ENCODE assay signal across 28 cellular contexts in the genomic region with DNA sequence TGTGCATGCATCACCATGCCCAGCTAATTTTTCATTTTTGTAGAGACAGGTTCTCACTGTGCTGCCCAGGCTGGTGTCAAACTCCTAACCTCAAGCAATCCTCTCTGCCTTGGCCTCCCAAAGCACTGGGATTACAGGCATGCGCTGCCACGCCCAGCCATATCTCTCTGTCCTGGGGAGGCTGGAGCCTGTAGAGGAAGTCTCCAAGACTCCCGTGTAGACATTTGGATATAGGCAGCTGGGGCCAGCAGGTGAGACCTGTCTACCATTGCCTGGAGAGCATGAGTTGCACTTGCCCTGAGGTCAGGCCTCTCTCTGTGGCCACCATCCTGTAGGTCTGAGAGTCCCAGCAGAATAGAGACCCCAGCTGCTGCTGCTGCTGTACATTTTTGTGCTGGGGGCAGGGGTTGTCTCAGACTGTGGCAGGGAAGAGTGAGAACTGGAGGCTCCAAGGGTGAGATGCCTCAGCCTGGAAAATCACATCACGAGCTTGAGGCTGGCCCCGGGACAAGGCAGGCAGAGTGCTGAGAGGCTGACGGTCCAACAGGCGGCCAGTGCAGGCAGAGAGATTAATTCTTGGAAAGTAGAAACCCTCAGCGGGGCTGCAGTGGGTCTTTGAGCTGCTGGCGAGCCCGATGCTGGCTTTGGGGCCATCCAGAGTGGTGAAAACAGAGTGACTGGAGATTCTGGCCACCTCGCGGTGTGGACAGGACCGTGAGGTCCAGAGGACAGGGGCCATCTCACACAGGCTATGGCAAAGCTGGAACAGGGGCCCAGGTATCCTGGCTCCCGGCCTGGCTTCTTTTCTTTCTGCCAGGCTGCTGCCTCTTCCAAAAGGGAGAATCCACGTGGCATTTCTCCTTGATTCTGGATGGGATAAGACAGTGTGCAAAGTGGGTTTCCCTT.
DNase-seq lines count a peak whose midpoint lies in the region; ATAC-seq, FAIRE-seq and TF ChIP-seq lines count a peak whose summit lies in the region.
"Had no signal": no experiment of that assay in that cellular context is flagged by ENCODE, and none has a peak within 500 bp of the region (broad histone marks: within the 10 kb centered on the region; RNA-seq: fewer than 3 reads in every experiment).

No MANE protein-coding gene starts in this region.

- no peaks in the 10 kb centered on the region for H3K36me3 ChIP-seq in ascending aorta
- H3K36me3 ChIP-seq in prostate gland, result no peaks in the 10 kb centered on the region
- H3K36me3 ChIP-seq: BE2C, stomach, transverse colon had no signal

- H3K4me2 ChIP-seq in A549, result no peak overlapping the region

- TF ChIP-seq EP300 in A549 (IDR thresholded peaks at IDR 0.05), result no peak

- H3K9me3 ChIP-seq in A549 (peaks cover 10% of the 10 kb centered on the region; the same call in 2 of the 3 replicates), ascending aorta (peaks cover 0 to 9% of the 10 kb centered on the region in 2 donors), prostate gland (no peaks in the 10 kb centered on the region)
- H3K9me3 ChIP-seq: BE2C had no signal

- TF ChIP-seq POLR2A in A549 (IDR thresholded peaks at IDR 0.05; ENCODE audit: low read length) (no peak), prostate gland (IDR thresholded peaks at IDR 0.05) (no peak)

- no peak overlapping the region for H3K4me3 Mint-ChIP-seq in osteocyte (ENCODE audit: unreplicated experiment)
- H3K4me3 Mint-ChIP-seq: activated CD4-positive, alpha-beta memory T cell treated with anti-CD3 and anti-CD28 coated beads for 36 hours; activated T-helper 17 cell treated with anti-CD3 and anti-CD28 coated beads, Interleukin-2, amount 50 U/mL, for 72 hours; CD8-positive, alpha-beta memory T cell; H9; IgD-negative memory B cell; T-helper 17 cell had no signal

- H3K4me3 ChIP-seq in A549 (no peak overlapping the region), ascending aorta (no peak overlapping the region), foreskin fibroblast (ENCODE audit: low read depth in 1 of 2, low read length in 2 of 2) (no peak overlapping the region), prostate gland (no peak overlapping the region)
- H3K4me3 ChIP-seq: psoas muscle, stomach, transverse colon had no signal

- H3K27ac ChIP-seq in A549, result no peak overlapping the region
- peak overlapping the region; percentile 15 to 26 for H3K27ac ChIP-seq in ascending aorta
- no peak overlapping the region for H3K27ac ChIP-seq in prostate gland
- H3K27ac ChIP-seq: psoas muscle, stomach, transverse colon had no signal

- FAIRE-seq in A549 (lab: Jason Lieb, UNC), result no peak

- peaks cover 13% of the 10 kb centered on the region for H3K4me1 Mint-ChIP-seq in osteocyte (ENCODE audit: unreplicated experiment)
- H3K4me1 Mint-ChIP-seq: activated T-helper 17 cell treated with anti-CD3 and anti-CD28 coated beads, Interleukin-2, amount 50 U/mL, for 72 hours; CD8-positive, alpha-beta memory T cell; T-helper 17 cell had no signal

- TF ChIP-seq CTCF in A549 (IDR thresholded peaks at IDR 0.05), result no peak
- TF ChIP-seq CTCF in ascending aorta (IDR thresholded peaks at IDR 0.05), result peak in 1 of 3 experiments; percentile 5
- TF ChIP-seq CTCF in osteocyte (IDR thresholded peaks at IDR 0.05), result no peak
- TF ChIP-seq CTCF in foreskin fibroblast (IDR thresholded peaks at IDR 0.05; ENCODE audit: low read depth, low read length), result no peak
- no peak for TF ChIP-seq CTCF in prostate gland (IDR thresholded peaks at IDR 0.05)

- WGBS in A549 (ENCODE audit: missing lambda C conversion rate), result 58% methylated on average over 15 of the region's 15 CpGs
- 61% methylated on average over 15 of the region's 15 CpGs for WGBS in prostate gland

- DNase-seq in A549 (ENCODE audit: low read depth in 1 of 2, low spot score in 1 of 2), result no peak
- DNase-seq in ascending aorta (ENCODE audit: low spot score in 2 of 2), result no peak
- DNase-seq in iPS-NIHi7 (ENCODE audit: extremely low spot score), result peak; percentile 10
- peak; percentile 79 for DNase-seq in osteocyte (ENCODE audit: extremely low spot score, unreplicated experiment)
- DNase-seq in foreskin fibroblast, result no peak
- no peak for DNase-seq in prostate gland (ENCODE audit: low spot score)
- DNase-seq in NCI-H146 treated with DMSO at 0.1 percent for 48 hours (lab: John Stamatoyannopoulos, UW; ENCODE audit: unreplicated experiment), result no peak
- no peak for DNase-seq in SKM-1 (lab: John Stamatoyannopoulos, UW; ENCODE audit: unreplicated experiment)
- DNase-seq: activated CD4-positive, alpha-beta memory T cell treated with anti-CD3 and anti-CD28 coated beads for 36 hours; CD8-positive, alpha-beta memory T cell; cortex of kidney; DMS153; foreskin melanocyte; H9; NCI-H1092 treated with DMSO at 0.1 percent for 48 hours; NCI-H187 treated with DMSO at 0.1 percent for 48 hours; NCI-H2171 treated with DMSO at 0.1 percent for 48 hours; NCI-H524 treated with DMSO at 0.1 percent for 48 hours; psoas muscle; stomach; T-helper 17 cell; transverse colon had no signal

- H3K4me1 ChIP-seq in A549, result no peaks in the 10 kb centered on the region
- H3K4me1 ChIP-seq in ascending aorta, result peaks cover 0 to 3% of the 10 kb centered on the region in 2 donors
- H3K4me1 ChIP-seq in prostate gland (replicated peaks), result no peaks in the 10 kb centered on the region
- H3K4me1 ChIP-seq: BE2C, psoas muscle, transverse colon had no signal

- POLR2A ChIA-PET in A549 (lab: Yijun Ruan, JAX), result no interaction called here

- no peaks in the 10 kb centered on the region for H3K36me3 Mint-ChIP-seq in osteocyte (ENCODE audit: unreplicated experiment)
- H3K36me3 Mint-ChIP-seq: activated CD4-positive, alpha-beta memory T cell treated with anti-CD3 and anti-CD28 coated beads for 36 hours; activated naive CD4-positive, alpha-beta T cell treated with anti-CD3 and anti-CD28 coated beads, Interleukin-2, amount 50 U/mL, for 72 hours; CD8-positive, alpha-beta memory T cell had no signal

- TF ChIP-seq RAD21 in A549 (conservative IDR thresholded peaks at IDR 0.05 in 1 of 2, IDR thresholded peaks at IDR 0.05 in 1 of 2), result no peak

- CTCF ChIA-PET in A549 (lab: Yijun Ruan, JAX), result interaction anchor here (0.5 to 1.0 kb wide), 2 partner anchors 13 to 46 kb away, joined by 3 read pairs; no protein-coding TSS in a partner anchor

- intact Hi-C loops in ascending aorta (cut with DNase I) (no loop called here), prostate gland (cut with DNase I) (no loop called here)

- no peaks in the 10 kb centered on the region for H3K27me3 ChIP-seq in ascending aorta
- H3K27me3 ChIP-seq in prostate gland (replicated peaks; ENCODE audit: insufficient read depth), result no peaks in the 10 kb centered on the region
- H3K27me3 ChIP-seq: BE2C, stomach, transverse colon had no signal

- peaks cover 10% of the 10 kb centered on the region for H3K27me3 Mint-ChIP-seq in osteocyte (ENCODE audit: unreplicated experiment)

- ATAC-seq in A549, result peak; percentile 28 to 64; a peak in 5 of 6 replicates
- ATAC-seq: activated CD4-positive, CD25-positive, alpha-beta regulatory T cell treated with anti-CD3 and anti-CD28 coated beads, Interleukin-2, amount 50 U/mL, for 24 hours; activated naive CD4-positive, alpha-beta T cell treated with anti-CD3 and anti-CD28 coated beads, Interleukin-2, amount 50 U/mL, for 72 hours; activated T-helper 17 cell treated with anti-CD3 and anti-CD28 coated beads, Interleukin-2, amount 50 U/mL, for 72 hours; esophagus mucosa; T-helper 17 cell had no signal

- no peak overlapping the region for H3K27ac Mint-ChIP-seq in osteocyte (ENCODE audit: unreplicated experiment)
- H3K27ac Mint-ChIP-seq: activated CD4-positive, alpha-beta memory T cell treated with anti-CD3 and anti-CD28 coated beads for 36 hours; activated naive CD4-positive, alpha-beta T cell treated with anti-CD3 and anti-CD28 coated beads, Interleukin-2, amount 50 U/mL, for 72 hours; activated T-helper 17 cell treated with anti-CD3 and anti-CD28 coated beads, Interleukin-2, amount 50 U/mL, for 72 hours; CD8-positive, alpha-beta memory T cell; IgD-negative memory B cell; T-helper 17 cell had no signal

- H3K9me3 Mint-ChIP-seq in osteocyte (ENCODE audit: unreplicated experiment), result no peaks in the 10 kb centered on the region
- H3K9me3 Mint-ChIP-seq: activated CD4-positive, alpha-beta memory T cell treated with anti-CD3 and anti-CD28 coated beads for 36 hours; activated naive CD4-positive, alpha-beta T cell treated with anti-CD3 and anti-CD28 coated beads, Interleukin-2, amount 50 U/mL, for 72 hours; activated T-helper 17 cell treated with anti-CD3 and anti-CD28 coated beads, Interleukin-2, amount 50 U/mL, for 72 hours; H9 had no signal

TF ChIP-seq in A549, 52 proteins besides CTCF, POLR2A, EP300 and RAD21:
- TF ChIP-seq, protein P1, sequence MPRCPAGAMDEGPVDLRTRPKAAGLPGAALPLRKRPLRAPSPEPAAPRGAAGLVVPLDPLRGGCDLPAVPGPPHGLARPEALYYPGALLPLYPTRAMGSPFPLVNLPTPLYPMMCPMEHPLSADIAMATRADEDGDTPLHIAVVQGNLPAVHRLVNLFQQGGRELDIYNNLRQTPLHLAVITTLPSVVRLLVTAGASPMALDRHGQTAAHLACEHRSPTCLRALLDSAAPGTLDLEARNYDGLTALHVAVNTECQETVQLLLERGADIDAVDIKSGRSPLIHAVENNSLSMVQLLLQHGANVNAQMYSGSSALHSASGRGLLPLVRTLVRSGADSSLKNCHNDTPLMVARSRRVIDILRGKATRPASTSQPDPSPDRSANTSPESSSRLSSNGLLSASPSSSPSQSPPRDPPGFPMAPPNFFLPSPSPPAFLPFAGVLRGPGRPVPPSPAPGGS (IDR thresholded peaks at IDR 0.05), result no peak
- no peak for TF ChIP-seq CBX2 (IDR thresholded peaks at IDR 0.05; ENCODE audit: borderline replicate concordance, low read depth)
- no peak for TF ChIP-seq KDM1A (IDR thresholded peaks at IDR 0.05; ENCODE audit: low read depth)
- no peak for TF ChIP-seq CHD2 (IDR thresholded peaks at IDR 0.05; ENCODE audit: low read length, partially characterized antibody)
- no peak for TF ChIP-seq HOXB5 (CRISPR knock-in tag; IDR thresholded peaks at IDR 0.05)
- no peak for TF ChIP-seq RFX5 (IDR thresholded peaks at IDR 0.05)
- no peak for TF ChIP-seq FOSB (CRISPR knock-in tag; IDR thresholded peaks at IDR 0.05)
- TF ChIP-seq POLR2AphosphoS2 (conservative IDR thresholded peaks at IDR 0.05; ENCODE audit: low read length), result no peak
- TF ChIP-seq SREBF2 (IDR thresholded peaks at IDR 0.05), result no peak
- TF ChIP-seq NPAS2 (CRISPR knock-in tag; IDR thresholded peaks at IDR 0.05; ENCODE audit: borderline replicate concordance), result no peak
- TF ChIP-seq, protein P2, sequence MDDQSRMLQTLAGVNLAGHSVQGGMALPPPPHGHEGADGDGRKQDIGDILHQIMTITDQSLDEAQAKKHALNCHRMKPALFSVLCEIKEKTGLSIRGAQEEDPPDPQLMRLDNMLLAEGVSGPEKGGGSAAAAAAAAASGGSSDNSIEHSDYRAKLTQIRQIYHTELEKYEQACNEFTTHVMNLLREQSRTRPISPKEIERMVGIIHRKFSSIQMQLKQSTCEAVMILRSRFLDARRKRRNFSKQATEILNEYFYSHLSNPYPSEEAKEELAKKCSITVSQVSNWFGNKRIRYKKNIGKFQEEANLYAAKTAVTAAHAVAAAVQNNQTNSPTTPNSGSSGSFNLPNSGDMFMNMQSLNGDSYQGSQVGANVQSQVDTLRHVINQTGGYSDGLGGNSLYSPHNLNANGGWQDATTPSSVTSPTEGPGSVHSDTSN (IDR thresholded peaks at IDR 0.05), result no peak

Comparison
In these comparisons a context has a peak if more than half of its experiments do, and no peak if none do; other contexts are left out.
1. DNase-seq: peak in iPS-NIHi7 (single experiment) and osteocyte (single experiment); none in A549 (0 of 2), ascending aorta (0 of 2), foreskin fibroblast (0 of 2), prostate gland (single experiment), NCI-H146 treated with DMSO at 0.1 percent for 48 hours (single experiment) and SKM-1 (single experiment).
2. H3K27ac ChIP-seq: peak in ascending aorta (2 of 2); none in A549 (0 of 2) and prostate gland (0 of 2).